1 cellular context compared by ENCODE assay signal in the genomic region with DNA sequence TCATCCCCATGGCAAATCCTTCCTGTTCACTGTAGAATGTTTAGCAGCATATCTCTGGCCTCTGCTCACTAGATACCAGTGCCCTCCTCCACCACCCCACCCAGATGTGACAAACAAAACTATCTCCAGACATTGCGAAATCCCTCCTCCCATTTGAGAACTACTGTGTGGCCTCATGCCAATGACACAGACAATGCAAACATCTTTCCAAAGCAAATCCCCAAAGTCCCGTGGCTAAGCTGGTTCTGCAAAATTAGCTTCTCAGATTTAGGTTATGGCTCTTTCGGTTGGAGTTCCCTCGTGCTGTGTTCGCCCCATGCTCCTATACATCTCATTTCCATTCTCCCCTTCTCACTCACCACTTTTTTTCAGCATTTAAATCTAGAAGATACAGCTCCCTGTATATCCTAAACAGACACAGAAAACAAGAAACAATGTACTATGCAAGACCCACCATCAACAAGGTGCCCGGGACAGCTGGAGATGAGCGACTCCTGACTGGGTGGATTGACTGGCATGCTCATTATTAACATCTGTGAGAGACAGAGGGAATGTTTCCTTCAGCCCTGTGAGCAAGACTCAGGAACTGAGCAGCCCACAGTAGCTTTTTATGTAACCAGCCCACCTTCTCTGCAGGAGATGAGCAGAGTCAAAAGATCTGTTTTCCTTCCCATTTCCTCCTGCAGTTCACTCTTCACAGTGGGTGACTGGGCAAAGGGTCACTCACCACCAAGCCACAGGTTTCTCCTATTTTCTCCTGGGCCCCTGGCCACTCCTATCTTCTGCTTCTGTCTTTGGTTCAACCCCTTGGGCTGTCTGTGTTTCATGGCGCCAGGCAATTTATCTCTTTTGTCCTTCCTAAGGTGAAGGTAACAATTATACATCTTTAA.
TF ChIP-seq lines count a peak whose summit lies in the region.

No MANE protein-coding gene starts in this region.

TF ChIP-seq in HepG2, 621 proteins besides CTCF, POLR2A, EP300 and RAD21 (continued from another document):
- TF ChIP-seq, protein P1, sequence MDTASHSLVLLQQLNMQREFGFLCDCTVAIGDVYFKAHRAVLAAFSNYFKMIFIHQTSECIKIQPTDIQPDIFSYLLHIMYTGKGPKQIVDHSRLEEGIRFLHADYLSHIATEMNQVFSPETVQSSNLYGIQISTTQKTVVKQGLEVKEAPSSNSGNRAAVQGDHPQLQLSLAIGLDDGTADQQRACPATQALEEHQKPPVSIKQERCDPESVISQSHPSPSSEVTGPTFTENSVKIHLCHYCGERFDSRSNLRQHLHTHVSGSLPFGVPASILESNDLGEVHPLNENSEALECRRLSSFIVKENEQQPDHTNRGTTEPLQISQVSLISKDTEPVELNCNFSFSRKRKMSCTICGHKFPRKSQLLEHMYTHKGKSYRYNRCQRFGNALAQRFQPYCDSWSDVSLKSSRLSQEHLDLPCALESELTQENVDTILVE (CRISPR knock-in tag; IDR thresholded peaks at IDR 0.05): peak; percentile 68; the same call in 1 of the 2 replicates
- TF ChIP-seq ZNF558 (CRISPR knock-in tag; IDR thresholded peaks at IDR 0.05; ENCODE audit: borderline replicate concordance): no peak
- TF ChIP-seq SAFB2 (CRISPR knock-in tag; IDR thresholded peaks at IDR 0.05; ENCODE audit: borderline replicate concordance, low read depth): no peak
- TF ChIP-seq, protein P2, sequence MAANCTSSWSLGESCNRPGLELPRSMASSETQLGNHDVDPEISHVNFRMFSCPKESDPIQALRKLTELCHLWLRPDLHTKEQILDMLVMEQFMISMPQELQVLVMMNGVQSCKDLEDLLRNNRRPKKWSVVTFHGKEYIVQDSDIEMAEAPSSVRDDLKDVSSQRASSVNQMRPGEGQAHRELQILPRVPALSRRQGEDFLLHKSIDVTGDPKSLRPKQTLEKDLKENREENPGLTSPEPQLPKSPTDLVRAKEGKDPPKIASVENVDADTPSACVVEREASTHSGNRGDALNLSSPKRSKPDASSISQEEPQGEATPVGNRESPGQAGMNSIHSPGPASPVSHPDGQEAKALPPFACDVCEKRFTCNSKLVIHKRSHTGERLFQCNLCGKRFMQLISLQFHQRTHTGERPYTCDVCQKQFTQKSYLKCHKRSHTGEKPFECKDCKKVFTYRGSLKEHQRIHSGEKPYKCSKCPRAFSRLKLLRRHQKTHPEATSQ (CRISPR knock-in tag; IDR thresholded peaks at IDR 0.05; ENCODE audit: borderline replicate concordance): no peak; the same call in 1 of the 2 replicates
- no peak for TF ChIP-seq ZNF841 (CRISPR knock-in tag; IDR thresholded peaks at IDR 0.05; ENCODE audit: borderline replicate concordance)
- TF ChIP-seq ZNF879 (CRISPR knock-in tag; IDR thresholded peaks at IDR 0.05): no peak
- TF ChIP-seq, protein P3, sequence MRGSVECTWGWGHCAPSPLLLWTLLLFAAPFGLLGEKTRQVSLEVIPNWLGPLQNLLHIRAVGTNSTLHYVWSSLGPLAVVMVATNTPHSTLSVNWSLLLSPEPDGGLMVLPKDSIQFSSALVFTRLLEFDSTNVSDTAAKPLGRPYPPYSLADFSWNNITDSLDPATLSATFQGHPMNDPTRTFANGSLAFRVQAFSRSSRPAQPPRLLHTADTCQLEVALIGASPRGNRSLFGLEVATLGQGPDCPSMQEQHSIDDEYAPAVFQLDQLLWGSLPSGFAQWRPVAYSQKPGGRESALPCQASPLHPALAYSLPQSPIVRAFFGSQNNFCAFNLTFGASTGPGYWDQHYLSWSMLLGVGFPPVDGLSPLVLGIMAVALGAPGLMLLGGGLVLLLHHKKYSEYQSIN (CRISPR knock-in tag; IDR thresholded peaks at IDR 0.05; ENCODE audit: borderline replicate concordance): no peak
- TF ChIP-seq, protein P4, sequence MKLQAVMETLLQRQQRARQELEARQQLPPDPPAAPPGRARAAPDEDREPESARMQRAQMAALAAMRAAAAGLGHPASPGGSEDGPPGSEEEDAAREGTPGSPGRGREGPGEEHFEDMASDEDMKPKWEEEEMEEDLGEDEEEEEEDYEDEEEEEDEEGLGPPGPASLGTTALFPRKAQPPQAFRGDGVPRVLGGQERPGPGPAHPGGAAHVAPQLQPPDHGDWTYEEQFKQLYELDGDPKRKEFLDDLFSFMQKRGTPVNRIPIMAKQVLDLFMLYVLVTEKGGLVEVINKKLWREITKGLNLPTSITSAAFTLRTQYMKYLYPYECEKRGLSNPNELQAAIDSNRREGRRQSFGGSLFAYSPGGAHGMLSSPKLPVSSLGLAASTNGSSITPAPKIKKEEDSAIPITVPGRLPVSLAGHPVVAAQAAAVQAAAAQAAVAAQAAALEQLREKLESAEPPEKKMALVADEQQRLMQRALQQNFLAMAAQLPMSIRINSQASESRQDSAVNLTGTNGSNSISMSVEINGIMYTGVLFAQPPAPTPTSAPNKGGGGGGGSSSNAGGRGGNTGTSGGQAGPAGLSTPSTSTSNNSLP (IDR thresholded peaks at IDR 0.05; ENCODE audit: low read depth, low read length): no peak
- no peak; the same call in 1 of the 2 replicates for TF ChIP-seq ZNF441 (CRISPR knock-in tag; IDR thresholded peaks at IDR 0.05; ENCODE audit: borderline replicate concordance)
- TF ChIP-seq, protein P5, sequence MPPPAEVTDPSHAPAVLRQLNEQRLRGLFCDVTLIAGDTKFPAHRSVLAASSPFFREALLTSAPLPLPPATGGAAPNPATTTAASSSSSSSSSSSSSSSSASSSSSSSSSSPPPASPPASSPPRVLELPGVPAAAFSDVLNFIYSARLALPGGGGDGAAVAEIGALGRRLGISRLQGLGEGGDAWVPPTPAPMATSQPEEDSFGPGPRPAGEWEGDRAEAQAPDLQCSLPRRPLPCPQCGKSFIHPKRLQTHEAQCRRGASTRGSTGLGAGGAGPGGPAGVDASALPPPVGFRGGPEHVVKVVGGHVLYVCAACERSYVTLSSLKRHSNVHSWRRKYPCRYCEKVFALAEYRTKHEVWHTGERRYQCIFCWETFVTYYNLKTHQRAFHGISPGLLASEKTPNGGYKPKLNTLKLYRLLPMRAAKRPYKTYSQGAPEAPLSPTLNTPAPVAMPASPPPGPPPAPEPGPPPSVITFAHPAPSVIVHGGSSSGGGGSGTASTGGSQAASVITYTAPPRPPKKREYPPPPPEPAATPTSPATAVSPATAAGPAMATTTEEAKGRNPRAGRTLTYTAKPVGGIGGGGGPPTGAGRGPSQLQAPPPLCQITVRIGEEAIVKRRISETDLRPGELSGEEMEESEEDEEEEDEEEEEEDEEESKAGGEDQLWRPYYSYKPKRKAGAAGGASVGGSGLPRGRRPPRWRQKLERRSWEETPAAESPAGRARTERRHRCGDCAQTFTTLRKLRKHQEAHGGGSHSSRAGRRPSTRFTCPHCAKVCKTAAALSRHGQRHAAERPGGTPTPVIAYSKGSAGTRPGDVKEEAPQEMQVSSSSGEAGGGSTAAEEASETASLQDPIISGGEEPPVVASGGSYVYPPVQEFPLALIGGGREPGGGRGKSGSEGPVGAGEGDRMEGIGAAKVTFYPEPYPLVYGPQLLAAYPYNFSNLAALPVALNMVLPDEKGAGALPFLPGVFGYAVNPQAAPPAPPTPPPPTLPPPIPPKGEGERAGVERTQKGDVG (CRISPR knock-in tag; IDR thresholded peaks at IDR 0.05; ENCODE audit: borderline replicate concordance): no peak; the same call in 1 of the 2 replicates
- no peak for TF ChIP-seq SP2 (CRISPR knock-in tag; IDR thresholded peaks at IDR 0.05)
- TF ChIP-seq ZZZ3 (CRISPR knock-in tag; IDR thresholded peaks at IDR 0.05; ENCODE audit: borderline replicate concordance): no peak
- TF ChIP-seq BRD4 (CRISPR knock-in tag; IDR thresholded peaks at IDR 0.05): no peak
- no peak for TF ChIP-seq SMARCC2 (IDR thresholded peaks at IDR 0.05)
- TF ChIP-seq, protein P6, sequence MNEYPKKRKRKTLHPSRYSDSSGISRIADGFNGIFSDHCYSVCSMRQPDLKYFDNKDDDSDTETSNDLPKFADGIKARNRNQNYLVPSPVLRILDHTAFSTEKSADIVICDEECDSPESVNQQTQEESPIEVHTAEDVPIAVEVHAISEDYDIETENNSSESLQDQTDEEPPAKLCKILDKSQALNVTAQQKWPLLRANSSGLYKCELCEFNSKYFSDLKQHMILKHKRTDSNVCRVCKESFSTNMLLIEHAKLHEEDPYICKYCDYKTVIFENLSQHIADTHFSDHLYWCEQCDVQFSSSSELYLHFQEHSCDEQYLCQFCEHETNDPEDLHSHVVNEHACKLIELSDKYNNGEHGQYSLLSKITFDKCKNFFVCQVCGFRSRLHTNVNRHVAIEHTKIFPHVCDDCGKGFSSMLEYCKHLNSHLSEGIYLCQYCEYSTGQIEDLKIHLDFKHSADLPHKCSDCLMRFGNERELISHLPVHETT (CRISPR knock-in tag; conservative IDR thresholded peaks at IDR 0.05): no peak
- TF ChIP-seq XRCC5 (optimal IDR thresholded peaks at IDR 0.05; ENCODE audit: low read length): peak; percentile 70
- TF ChIP-seq ETV6 (CRISPR knock-in tag; conservative IDR thresholded peaks at IDR 0.05): 0 out of 2 replicates have a peak, but pooled peaks have one; percentile 74
- TF ChIP-seq, protein P7, sequence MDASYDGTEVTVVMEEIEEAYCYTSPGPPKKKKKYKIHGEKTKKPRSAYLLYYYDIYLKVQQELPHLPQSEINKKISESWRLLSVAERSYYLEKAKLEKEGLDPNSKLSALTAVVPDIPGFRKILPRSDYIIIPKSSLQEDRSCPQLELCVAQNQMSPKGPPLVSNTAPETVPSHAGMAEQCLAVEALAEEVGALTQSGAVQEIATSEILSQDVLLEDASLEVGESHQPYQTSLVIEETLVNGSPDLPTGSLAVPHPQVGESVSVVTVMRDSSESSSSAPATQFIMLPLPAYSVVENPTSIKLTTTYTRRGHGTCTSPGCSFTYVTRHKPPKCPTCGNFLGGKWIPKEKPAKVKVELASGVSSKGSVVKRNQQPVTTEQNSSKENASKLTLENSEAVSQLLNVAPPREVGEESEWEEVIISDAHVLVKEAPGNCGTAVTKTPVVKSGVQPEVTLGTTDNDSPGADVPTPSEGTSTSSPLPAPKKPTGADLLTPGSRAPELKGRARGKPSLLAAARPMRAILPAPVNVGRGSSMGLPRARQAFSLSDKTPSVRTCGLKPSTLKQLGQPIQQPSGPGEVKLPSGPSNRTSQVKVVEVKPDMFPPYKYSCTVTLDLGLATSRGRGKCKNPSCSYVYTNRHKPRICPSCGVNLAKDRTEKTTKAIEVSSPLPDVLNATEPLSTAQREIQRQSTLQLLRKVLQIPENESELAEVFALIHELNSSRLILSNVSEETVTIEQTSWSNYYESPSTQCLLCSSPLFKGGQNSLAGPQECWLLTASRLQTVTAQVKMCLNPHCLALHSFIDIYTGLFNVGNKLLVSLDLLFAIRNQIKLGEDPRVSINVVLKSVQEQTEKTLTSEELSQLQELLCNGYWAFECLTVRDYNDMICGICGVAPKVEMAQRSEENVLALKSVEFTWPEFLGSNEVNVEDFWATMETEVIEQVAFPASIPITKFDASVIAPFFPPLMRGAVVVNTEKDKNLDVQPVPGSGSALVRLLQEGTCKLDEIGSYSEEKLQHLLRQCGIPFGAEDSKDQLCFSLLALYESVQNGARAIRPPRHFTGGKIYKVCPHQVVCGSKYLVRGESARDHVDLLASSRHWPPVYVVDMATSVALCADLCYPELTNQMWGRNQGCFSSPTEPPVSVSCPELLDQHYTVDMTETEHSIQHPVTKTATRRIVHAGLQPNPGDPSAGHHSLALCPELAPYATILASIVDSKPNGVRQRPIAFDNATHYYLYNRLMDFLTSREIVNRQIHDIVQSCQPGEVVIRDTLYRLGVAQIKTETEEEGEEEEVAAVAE (CRISPR knock-in tag; IDR thresholded peaks at IDR 0.05; ENCODE audit: borderline replicate concordance): peak; percentile 72; the same call in 1 of the 2 replicates
- TF ChIP-seq, protein P8, sequence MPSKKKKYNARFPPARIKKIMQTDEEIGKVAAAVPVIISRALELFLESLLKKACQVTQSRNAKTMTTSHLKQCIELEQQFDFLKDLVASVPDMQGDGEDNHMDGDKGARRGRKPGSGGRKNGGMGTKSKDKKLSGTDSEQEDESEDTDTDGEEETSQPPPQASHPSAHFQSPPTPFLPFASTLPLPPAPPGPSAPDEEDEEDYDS (CRISPR knock-in tag; IDR thresholded peaks at IDR 0.05): 0 out of 2 replicates have a peak, but pooled peaks have one; percentile 20
- no peak for TF ChIP-seq ATF1 (CRISPR knock-in tag; IDR thresholded peaks at IDR 0.05)
- TF ChIP-seq ZNF17 (CRISPR knock-in tag; IDR thresholded peaks at IDR 0.05): no peak
- no peak; the same call in 1 of the 2 replicates for TF ChIP-seq FOXJ3 (CRISPR knock-in tag; IDR thresholded peaks at IDR 0.05; ENCODE audit: borderline replicate concordance)
- TF ChIP-seq TSC22D2 (CRISPR knock-in tag; IDR thresholded peaks at IDR 0.05; ENCODE audit: borderline replicate concordance): no peak
- TF ChIP-seq ISX (CRISPR knock-in tag; conservative IDR thresholded peaks at IDR 0.05): no peak
- TF ChIP-seq, protein P9, sequence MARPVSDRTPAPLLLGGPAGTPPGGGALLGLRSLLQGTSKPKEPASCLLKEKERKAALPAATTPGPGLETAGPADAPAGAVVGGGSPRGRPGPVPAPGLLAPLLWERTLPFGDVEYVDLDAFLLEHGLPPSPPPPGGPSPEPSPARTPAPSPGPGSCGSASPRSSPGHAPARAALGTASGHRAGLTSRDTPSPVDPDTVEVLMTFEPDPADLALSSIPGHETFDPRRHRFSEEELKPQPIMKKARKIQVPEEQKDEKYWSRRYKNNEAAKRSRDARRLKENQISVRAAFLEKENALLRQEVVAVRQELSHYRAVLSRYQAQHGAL (CRISPR knock-in tag; IDR thresholded peaks at IDR 0.05; ENCODE audit: not compliant biosample characterization): no peak
- TF ChIP-seq, protein P10, sequence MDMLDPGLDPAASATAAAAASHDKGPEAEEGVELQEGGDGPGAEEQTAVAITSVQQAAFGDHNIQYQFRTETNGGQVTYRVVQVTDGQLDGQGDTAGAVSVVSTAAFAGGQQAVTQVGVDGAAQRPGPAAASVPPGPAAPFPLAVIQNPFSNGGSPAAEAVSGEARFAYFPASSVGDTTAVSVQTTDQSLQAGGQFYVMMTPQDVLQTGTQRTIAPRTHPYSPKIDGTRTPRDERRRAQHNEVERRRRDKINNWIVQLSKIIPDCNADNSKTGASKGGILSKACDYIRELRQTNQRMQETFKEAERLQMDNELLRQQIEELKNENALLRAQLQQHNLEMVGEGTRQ (IDR thresholded peaks at IDR 0.05; ENCODE audit: low read depth, low read length): no peak
- TF ChIP-seq, protein P10 (CRISPR knock-in tag; IDR thresholded peaks at IDR 0.05; ENCODE audit: borderline replicate concordance): no peak
- no peak for TF ChIP-seq ZNF337 (CRISPR knock-in tag; IDR thresholded peaks at IDR 0.05; ENCODE audit: borderline replicate concordance, low read depth)
- TF ChIP-seq ZNF605 (CRISPR knock-in tag; IDR thresholded peaks at IDR 0.05): no peak
- TF ChIP-seq PHF20 (CRISPR knock-in tag; IDR thresholded peaks at IDR 0.05): no peak
- TF ChIP-seq ZNF460 (CRISPR knock-in tag; IDR thresholded peaks at IDR 0.05; ENCODE audit: borderline replicate concordance): no peak; the same call in 1 of the 2 replicates
